ENCODE assay signal across 8 cellular contexts in the genomic region with DNA sequence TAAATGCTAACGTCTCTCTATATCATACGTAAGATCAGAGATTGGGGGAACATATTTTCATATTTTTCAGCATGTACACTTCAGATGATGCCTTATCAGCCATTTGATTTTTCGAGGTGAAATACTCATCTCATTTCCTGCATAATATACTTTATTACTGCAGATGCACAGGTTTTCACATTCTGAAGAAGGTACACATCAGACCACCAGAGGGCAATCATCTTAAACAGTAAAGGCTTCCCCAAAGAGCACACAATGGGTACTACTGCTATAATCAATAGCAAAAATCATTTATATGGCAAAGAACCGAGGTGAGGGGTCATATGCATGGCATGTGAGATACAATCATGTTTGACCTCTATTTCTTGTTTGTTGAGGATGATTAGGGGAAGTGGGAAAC.
DNase-seq lines count a peak whose midpoint lies in the region; ATAC-seq and TF ChIP-seq lines count a peak whose summit lies in the region.

No MANE protein-coding gene starts in this region.

- TF ChIP-seq EP300 in neural cell (conservative IDR thresholded peaks at IDR 0.05; ENCODE audit: poor library complexity, severe bottlenecking), result no peak

- H3K9me3 Mint-ChIP-seq in CD4-positive, CD25-positive, alpha-beta regulatory T cell, result no peaks in the 10 kb centered on the region

- TF ChIP-seq RAD21 in neural cell (conservative IDR thresholded peaks at IDR 0.05), result peak; percentile 75

- no peaks in the 10 kb centered on the region for H3F3A ChIP-seq in neural cell (ENCODE audit: insufficient read depth, low read length, poor library complexity, severe bottlenecking)

- no peaks in the 10 kb centered on the region for H3K79me2 ChIP-seq in neural cell (replicated peaks; ENCODE audit: insufficient read depth, low read length)

- TF ChIP-seq CTCF in cardiac fibroblast (IDR thresholded peaks at IDR 0.05; ENCODE audit: low read depth, low read length) (peak; percentile 36), neural cell (IDR thresholded peaks at IDR 0.05; ENCODE audit: poor library complexity, severe bottlenecking) (peak; percentile 78)

- no peaks in the 10 kb centered on the region for H3K4me1 ChIP-seq in CD4-positive, CD25-positive, alpha-beta regulatory T cell (ENCODE audit: control insufficient read depth, insufficient read depth, low read length, poor library complexity, severe bottlenecking)
- H3K4me1 ChIP-seq in right cardiac atrium (ENCODE audit: control insufficient read depth, insufficient read depth, low read length), result no peaks in the 10 kb centered on the region

- no peaks in the 10 kb centered on the region for H4K20me1 ChIP-seq in neural cell (ENCODE audit: insufficient read depth)

- H3K9ac ChIP-seq in neural cell (ENCODE audit: low read length), result no peak overlapping the region

- peaks cover 2% of the 10 kb centered on the region for H3K27me3 ChIP-seq in CD4-positive, CD25-positive, alpha-beta regulatory T cell (ENCODE audit: control insufficient read depth, insufficient read depth, low read length)
- H3K27me3 ChIP-seq in neural cell (ENCODE audit: insufficient read depth, low read depth, low read length) (no peaks in the 10 kb centered on the region), right cardiac atrium (ENCODE audit: control insufficient read depth, insufficient read depth) (no peaks in the 10 kb centered on the region)

- H3K4me3 Mint-ChIP-seq in CD4-positive, CD25-positive, alpha-beta regulatory T cell, result no peak overlapping the region

- no peak overlapping the region for H2AFZ ChIP-seq in neural cell (ENCODE audit: low read depth, low read length)

- H3K4me3 ChIP-seq in CD4-positive, CD25-positive, alpha-beta regulatory T cell (ENCODE audit: low read depth, low read length), result no peak overlapping the region
- H3K4me3 ChIP-seq in cardiac fibroblast (replicated peaks in 1 of 2; ENCODE audit: low read depth in 2 of 2, low read length in 2 of 2) (no peak overlapping the region), neural cell (ENCODE audit: low read length) (no peak overlapping the region), right cardiac atrium (ENCODE audit: low read length) (no peak overlapping the region)

- no peaks in the 10 kb centered on the region for H3K9me3 ChIP-seq in CD4-positive, CD25-positive, alpha-beta regulatory T cell (ENCODE audit: control insufficient read depth in 2 of 2, low read length in 2 of 2)
- no peaks in the 10 kb centered on the region for H3K9me3 ChIP-seq in neural cell (ENCODE audit: low read length)
- H3K9me3 ChIP-seq in right cardiac atrium (ENCODE audit: control insufficient read depth, low read length), result no peaks in the 10 kb centered on the region

- H3K36me3 ChIP-seq in CD4-positive, CD25-positive, alpha-beta regulatory T cell (ENCODE audit: control insufficient read depth, insufficient read depth, low read length), result no peaks in the 10 kb centered on the region
- H3K36me3 ChIP-seq in neural cell (ENCODE audit: insufficient read depth, low read length), result no peaks in the 10 kb centered on the region

- H3K4me2 ChIP-seq in neural cell (ENCODE audit: low read length), result no peak overlapping the region

- intact Hi-C loops in right cardiac atrium (cut with DNase I), result loop anchor here in 1 of 4 donors (10.0 kb wide), 1 partner anchor 120 kb away; a partner anchor contains a TSS

- WGBS in right cardiac atrium, result 54% methylated on average over 4 of the region's 4 CpGs

- H3K4me1 Mint-ChIP-seq in CD4-positive, CD25-positive, alpha-beta regulatory T cell, result peaks cover 0 to 4% (median 2%) of the 10 kb centered on the region in 4 donors

- no peaks in the 10 kb centered on the region for H3K36me3 Mint-ChIP-seq in CD4-positive, CD25-positive, alpha-beta regulatory T cell

- H3K9me2 ChIP-seq in neural cell (ENCODE audit: insufficient read depth, low read length), result no peaks in the 10 kb centered on the region

- ATAC-seq in CD4-positive, CD25-positive, alpha-beta regulatory T cell (ENCODE audit: low read depth in 2 of 2), result no peak
- ATAC-seq in GM18861 (IDR thresholded peaks at IDR 0.05; ENCODE audit: unreplicated experiment) (peak; percentile 52), HG03025 (IDR thresholded peaks at IDR 0.05; ENCODE audit: low FRiP score, unreplicated experiment) (no peak), GM19463 (IDR thresholded peaks at IDR 0.05; ENCODE audit: unreplicated experiment) (no peak), right cardiac atrium (no peak)

- H3K27ac Mint-ChIP-seq in CD4-positive, CD25-positive, alpha-beta regulatory T cell, result no peak overlapping the region

- peak in 2 of 3 donors; percentile 24 to 54 for DNase-seq in CD4-positive, CD25-positive, alpha-beta regulatory T cell
- DNase-seq in NCI-H187 treated with DMSO at 0.1 percent for 48 hours (lab: John Stamatoyannopoulos, UW), result peak; percentile 21
- DNase-seq in cardiac fibroblast (ENCODE audit: low read depth in 2 of 2), result peak; percentile 56 to 69
- DNase-seq in right cardiac atrium, result no peak

- no peak overlapping the region for H3K27ac ChIP-seq in CD4-positive, CD25-positive, alpha-beta regulatory T cell (ENCODE audit: insufficient read depth, low read length, poor library complexity, severe bottlenecking)
- H3K27ac ChIP-seq in neural cell (ENCODE audit: low read length), result no peak overlapping the region
- H3K27ac ChIP-seq in right cardiac atrium (ENCODE audit: low read length), result no peak overlapping the region

- no peaks in the 10 kb centered on the region for H3K27me3 Mint-ChIP-seq in CD4-positive, CD25-positive, alpha-beta regulatory T cell

TF ChIP-seq in neural cell, 6 proteins besides CTCF, POLR2A, EP300 and RAD21:
- TF ChIP-seq, protein P1, sequence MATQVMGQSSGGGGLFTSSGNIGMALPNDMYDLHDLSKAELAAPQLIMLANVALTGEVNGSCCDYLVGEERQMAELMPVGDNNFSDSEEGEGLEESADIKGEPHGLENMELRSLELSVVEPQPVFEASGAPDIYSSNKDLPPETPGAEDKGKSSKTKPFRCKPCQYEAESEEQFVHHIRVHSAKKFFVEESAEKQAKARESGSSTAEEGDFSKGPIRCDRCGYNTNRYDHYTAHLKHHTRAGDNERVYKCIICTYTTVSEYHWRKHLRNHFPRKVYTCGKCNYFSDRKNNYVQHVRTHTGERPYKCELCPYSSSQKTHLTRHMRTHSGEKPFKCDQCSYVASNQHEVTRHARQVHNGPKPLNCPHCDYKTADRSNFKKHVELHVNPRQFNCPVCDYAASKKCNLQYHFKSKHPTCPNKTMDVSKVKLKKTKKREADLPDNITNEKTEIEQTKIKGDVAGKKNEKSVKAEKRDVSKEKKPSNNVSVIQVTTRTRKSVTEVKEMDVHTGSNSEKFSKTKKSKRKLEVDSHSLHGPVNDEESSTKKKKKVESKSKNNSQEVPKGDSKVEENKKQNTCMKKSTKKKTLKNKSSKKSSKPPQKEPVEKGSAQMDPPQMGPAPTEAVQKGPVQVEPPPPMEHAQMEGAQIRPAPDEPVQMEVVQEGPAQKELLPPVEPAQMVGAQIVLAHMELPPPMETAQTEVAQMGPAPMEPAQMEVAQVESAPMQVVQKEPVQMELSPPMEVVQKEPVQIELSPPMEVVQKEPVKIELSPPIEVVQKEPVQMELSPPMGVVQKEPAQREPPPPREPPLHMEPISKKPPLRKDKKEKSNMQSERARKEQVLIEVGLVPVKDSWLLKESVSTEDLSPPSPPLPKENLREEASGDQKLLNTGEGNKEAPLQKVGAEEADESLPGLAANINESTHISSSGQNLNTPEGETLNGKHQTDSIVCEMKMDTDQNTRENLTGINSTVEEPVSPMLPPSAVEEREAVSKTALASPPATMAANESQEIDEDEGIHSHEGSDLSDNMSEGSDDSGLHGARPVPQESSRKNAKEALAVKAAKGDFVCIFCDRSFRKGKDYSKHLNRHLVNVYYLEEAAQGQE (IDR thresholded peaks at IDR 0.05; ENCODE audit: borderline replicate concordance), result no peak
- peak; percentile 83 for TF ChIP-seq SMC3 (conservative IDR thresholded peaks at IDR 0.05; ENCODE audit: poor library complexity)
- TF ChIP-seq TAF1 (IDR thresholded peaks at IDR 0.05; ENCODE audit: low read depth), result no peak

Comparison
In these comparisons a context has a peak if more than half of its experiments do, and no peak if none do; other contexts are left out.
1. DNase-seq: peak in CD4-positive, CD25-positive, alpha-beta regulatory T cell (2 of 3), NCI-H187 treated with DMSO at 0.1 percent for 48 hours (single experiment) and cardiac fibroblast (2 of 2); none in right cardiac atrium (0 of 3).